In the genomic region with DNA sequence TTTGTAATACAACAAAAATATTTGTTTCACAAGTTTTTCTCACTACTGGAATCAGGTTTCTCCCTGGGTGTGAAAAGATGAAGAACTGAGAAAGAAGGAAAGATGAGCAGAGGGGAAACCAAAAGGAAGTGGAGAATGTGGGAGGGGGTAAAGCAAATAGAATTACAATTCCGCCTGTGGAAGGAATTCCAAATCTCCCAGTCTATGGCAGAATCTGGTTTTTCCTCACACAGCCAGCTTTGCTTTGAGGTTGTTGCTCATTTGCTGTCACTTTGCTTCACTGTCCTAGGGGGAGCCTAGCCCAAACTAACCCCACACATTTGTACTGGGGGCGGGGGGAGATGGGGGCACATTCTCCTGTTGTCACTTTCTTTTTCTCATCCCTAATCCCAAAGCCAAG, we compare ENCODE assay signal across 25 cellular contexts.
"Had no signal": no experiment of that assay in that cellular context is flagged by ENCODE, and none has a peak within 500 bp of the region (broad histone marks: within the 10 kb centered on the region; RNA-seq: fewer than 3 reads in every experiment).

No MANE protein-coding gene starts in this region.

- H3K27me3 ChIP-seq: left lung, right atrium auricular region, suprapubic skin, tibial artery had no signal

- DNase-seq: activated CD4-positive, alpha-beta T cell treated with anti-CD3 and anti-CD28 coated beads, Interleukin-2, amount 50 U/mL, for 1 hour; activated CD8-positive, alpha-beta T cell treated with anti-CD3 and anti-CD28 coated beads for 36 hours; activated gamma-delta T cell treated with Interleukin-2 at 50 U/mL for 16 hours; activated naive CD8-positive, alpha-beta T cell treated with anti-CD3 and anti-CD28 coated beads, Interleukin-2, amount 50 U/mL, for 24 hours; activated T-cell treated with anti-CD3 and anti-CD28 coated beads, Interleukin-2, amount 50 U/mL, for 4 hours; amygdala; caudate nucleus; cortex of kidney; effector memory CD8-positive, alpha-beta T cell; heart right ventricle; kidney glomerular epithelial cell; left lung; lower lobe of right lung; mucosa of descending colon; occipital lobe; stimulated activated CD4-positive, alpha-beta T cell treated with anti-CD3 and anti-CD28 coated beads, Interleukin-15, amount 100 ng/mL, for 24 hours; stimulated activated CD4-positive, alpha-beta T cell treated with anti-CD3 and anti-CD28 coated beads, Interleukin-2, amount 100 ng/mL, for 24 hours; stimulated activated naive CD4-positive, alpha-beta T cell; T-helper 2 cell; tibial artery had no signal

- H3K27ac Mint-ChIP-seq: activated CD8-positive, alpha-beta T cell treated with anti-CD3 and anti-CD28 coated beads for 36 hours; activated naive CD4-positive, alpha-beta T cell treated with anti-CD3 and anti-CD28 coated beads, Interleukin-2, amount 50 U/mL, for 24 hours; activated naive CD8-positive, alpha-beta T cell treated with anti-CD3 and anti-CD28 coated beads, Interleukin-2, amount 50 U/mL, for 24 hours; activated T-helper 17 cell treated with anti-CD3 and anti-CD28 coated beads, Interleukin-2, amount 50 U/mL, for 72 hours; effector memory CD8-positive, alpha-beta T cell had no signal

- H3K36me3 ChIP-seq: heart right ventricle, left lung, lower lobe of right lung, right atrium auricular region, suprapubic skin, tibial artery had no signal

- H3K4me1 ChIP-seq: heart right ventricle, left lung, lower lobe of right lung, right atrium auricular region, suprapubic skin, tibial artery had no signal

- H3K36me3 Mint-ChIP-seq: activated naive CD4-positive, alpha-beta T cell treated with anti-CD3 and anti-CD28 coated beads, Interleukin-2, amount 50 U/mL, for 24 hours had no signal

- H3K4me3 Mint-ChIP-seq: activated CD8-positive, alpha-beta T cell treated with anti-CD3 and anti-CD28 coated beads for 36 hours; activated naive CD4-positive, alpha-beta T cell treated with anti-CD3 and anti-CD28 coated beads, Interleukin-2, amount 50 U/mL, for 24 hours; activated naive CD8-positive, alpha-beta T cell treated with anti-CD3 and anti-CD28 coated beads, Interleukin-2, amount 50 U/mL, for 24 hours; activated T-cell treated with anti-CD3 and anti-CD28 coated beads, Interleukin-2, amount 50 U/mL, for 4 hours; activated T-helper 17 cell treated with anti-CD3 and anti-CD28 coated beads, Interleukin-2, amount 50 U/mL, for 72 hours; effector memory CD8-positive, alpha-beta T cell; neural crest cell had no signal

- H3K4me3 ChIP-seq: heart right ventricle, left lung, lower lobe of right lung, mucosa of descending colon, right atrium auricular region, suprapubic skin, tibial artery had no signal

- ATAC-seq: activated CD8-positive, alpha-beta T cell treated with anti-CD3 and anti-CD28 coated beads for 36 hours; activated naive CD8-positive, alpha-beta T cell treated with anti-CD3 and anti-CD28 coated beads, Interleukin-2, amount 50 U/mL, for 24 hours; activated T-cell treated with anti-CD3 and anti-CD28 coated beads, Interleukin-2, amount 50 U/mL, for 4 hours; activated T-helper 17 cell treated with anti-CD3 and anti-CD28 coated beads, Interleukin-2, amount 50 U/mL, for 72 hours; effector memory CD8-positive, alpha-beta T cell; heart right ventricle; left lung; lower lobe of right lung; mucosa of descending colon had no signal

- H3K9me3 Mint-ChIP-seq: activated CD8-positive, alpha-beta T cell treated with anti-CD3 and anti-CD28 coated beads for 36 hours; activated naive CD4-positive, alpha-beta T cell treated with anti-CD3 and anti-CD28 coated beads, Interleukin-2, amount 50 U/mL, for 24 hours; activated naive CD8-positive, alpha-beta T cell treated with anti-CD3 and anti-CD28 coated beads, Interleukin-2, amount 50 U/mL, for 24 hours; activated T-cell treated with anti-CD3 and anti-CD28 coated beads, Interleukin-2, amount 50 U/mL, for 4 hours; activated T-helper 17 cell treated with anti-CD3 and anti-CD28 coated beads, Interleukin-2, amount 50 U/mL, for 72 hours; effector memory CD8-positive, alpha-beta T cell; neural crest cell had no signal

- H3K27ac ChIP-seq: heart right ventricle, left lung, lower lobe of right lung, right atrium auricular region, suprapubic skin, tibial artery had no signal

- H3K9me3 ChIP-seq: heart right ventricle, left lung, lower lobe of right lung, mucosa of descending colon, right atrium auricular region, suprapubic skin, tibial artery had no signal
